ENCODE assay signal across 1 cellular context in genomic region chr17:19507673-19508326, GRCh38.
TF ChIP-seq lines count a peak whose summit lies in the region.

No MANE protein-coding gene starts in this region.

TF ChIP-seq in HepG2, 621 proteins besides CTCF, POLR2A, EP300 and RAD21 (continued from another document and continues in another):
- TF ChIP-seq PREB (CRISPR knock-in tag; IDR thresholded peaks at IDR 0.05): no peak
- no peak for TF ChIP-seq ARID3A (IDR thresholded peaks at IDR 0.05; ENCODE audit: low read depth, low read length)
- TF ChIP-seq NR3C1 (CRISPR knock-in tag; IDR thresholded peaks at IDR 0.05): no peak
- no peak for TF ChIP-seq ZNF724P (CRISPR knock-in tag; IDR thresholded peaks at IDR 0.05; ENCODE audit: borderline replicate concordance)
- peak; percentile 45; the same call in 1 of the 2 replicates for TF ChIP-seq PHF8 (CRISPR knock-in tag; IDR thresholded peaks at IDR 0.05)
- TF ChIP-seq MTF1 (CRISPR knock-in tag; IDR thresholded peaks at IDR 0.05): no peak
- TF ChIP-seq KLF16 (CRISPR knock-in tag; IDR thresholded peaks at IDR 0.05): peak in 1 of 2 experiments; percentile 78; a peak in 1 of 4 replicates
- TF ChIP-seq PRPF4 (IDR thresholded peaks at IDR 0.05; ENCODE audit: low read depth, low read length, poor library complexity, severe bottlenecking): peak; percentile 23
- TF ChIP-seq AKNA (CRISPR knock-in tag; IDR thresholded peaks at IDR 0.05; ENCODE audit: borderline replicate concordance): no peak
- TF ChIP-seq YY1 (IDR thresholded peaks at IDR 0.05; ENCODE audit: insufficient read depth, insufficient replicate concordance, low read depth, low read length): peak; percentile 57
- no peak for TF ChIP-seq ZNF850 (CRISPR knock-in tag; conservative IDR thresholded peaks at IDR 0.05)
- peak; percentile 69; the same call in 1 of the 2 replicates for TF ChIP-seq ZNF124 (CRISPR knock-in tag; IDR thresholded peaks at IDR 0.05)
- TF ChIP-seq IRF2 (CRISPR knock-in tag; IDR thresholded peaks at IDR 0.05): peak; percentile 50; the same call in 1 of the 2 replicates
- no peak for TF ChIP-seq TRAFD1 (CRISPR knock-in tag; IDR thresholded peaks at IDR 0.05; ENCODE audit: borderline replicate concordance)
- TF ChIP-seq ZNF7 (CRISPR knock-in tag; IDR thresholded peaks at IDR 0.05): no peak
- TF ChIP-seq RARG (CRISPR knock-in tag; IDR thresholded peaks at IDR 0.05; ENCODE audit: low read depth): no peak
- peak; percentile 69; the same call in 1 of the 2 replicates for TF ChIP-seq ZNF274 (CRISPR knock-in tag; IDR thresholded peaks at IDR 0.05)
- TF ChIP-seq PCBP2 (optimal IDR thresholded peaks at IDR 0.05; ENCODE audit: low read depth, low read length, poor library complexity, severe bottlenecking): no peak
- 0 out of 2 replicates have a peak, but pooled peaks have one; percentile 54 for TF ChIP-seq MEF2D (CRISPR knock-in tag; IDR thresholded peaks at IDR 0.05)
- TF ChIP-seq MED13 (CRISPR knock-in tag; IDR thresholded peaks at IDR 0.05): no peak
- no peak for TF ChIP-seq ZNF142 (CRISPR knock-in tag; IDR thresholded peaks at IDR 0.05)
- TF ChIP-seq TFDP1 (CRISPR knock-in tag; IDR thresholded peaks at IDR 0.05; ENCODE audit: borderline replicate concordance): peak; percentile 64; the same call in 1 of the 2 replicates
- no peak for TF ChIP-seq MZF1 (CRISPR knock-in tag; IDR thresholded peaks at IDR 0.05; ENCODE audit: borderline replicate concordance)
- TF ChIP-seq FOXK2 (IDR thresholded peaks at IDR 0.05): no peak
- TF ChIP-seq ATF1 (CRISPR knock-in tag; IDR thresholded peaks at IDR 0.05): no peak
- peak; percentile 46; the same call in 1 of the 2 replicates for TF ChIP-seq ZGPAT (CRISPR knock-in tag; IDR thresholded peaks at IDR 0.05)
- TF ChIP-seq SSRP1 (CRISPR knock-in tag; IDR thresholded peaks at IDR 0.05): no peak
- TF ChIP-seq MED8 (CRISPR knock-in tag; IDR thresholded peaks at IDR 0.05; ENCODE audit: insufficient replicate concordance): no peak
- no peak for TF ChIP-seq HNF4G (IDR thresholded peaks at IDR 0.05; ENCODE audit: borderline replicate concordance, low read depth, low read length)
- TF ChIP-seq HNF4G (CRISPR knock-in tag; IDR thresholded peaks at IDR 0.05; ENCODE audit: borderline replicate concordance, low read depth): 0 out of 2 replicates have a peak, but pooled peaks have one; percentile 9
- TF ChIP-seq PHF5A (CRISPR knock-in tag; IDR thresholded peaks at IDR 0.05; ENCODE audit: low read depth, unreplicated experiment): peak; percentile 34
- TF ChIP-seq ZNF281 (CRISPR knock-in tag; IDR thresholded peaks at IDR 0.05; ENCODE audit: borderline replicate concordance): peak; percentile 31; the same call in 1 of the 2 replicates
- TF ChIP-seq ZSCAN12 (CRISPR knock-in tag; IDR thresholded peaks at IDR 0.05): no peak
- TF ChIP-seq PAX8 (CRISPR knock-in tag; IDR thresholded peaks at IDR 0.05; ENCODE audit: borderline replicate concordance): no peak
- no peak for TF ChIP-seq ZFP1 (CRISPR knock-in tag; IDR thresholded peaks at IDR 0.05)
- TF ChIP-seq ZNF720 (CRISPR knock-in tag; IDR thresholded peaks at IDR 0.05): no peak
- TF ChIP-seq MAFF (IDR thresholded peaks at IDR 0.05; ENCODE audit: low read depth, low read length): 0 out of 2 replicates have a peak, but pooled peaks have one; percentile 7
